15 cellular contexts compared by ENCODE assay signal in the genomic region with DNA sequence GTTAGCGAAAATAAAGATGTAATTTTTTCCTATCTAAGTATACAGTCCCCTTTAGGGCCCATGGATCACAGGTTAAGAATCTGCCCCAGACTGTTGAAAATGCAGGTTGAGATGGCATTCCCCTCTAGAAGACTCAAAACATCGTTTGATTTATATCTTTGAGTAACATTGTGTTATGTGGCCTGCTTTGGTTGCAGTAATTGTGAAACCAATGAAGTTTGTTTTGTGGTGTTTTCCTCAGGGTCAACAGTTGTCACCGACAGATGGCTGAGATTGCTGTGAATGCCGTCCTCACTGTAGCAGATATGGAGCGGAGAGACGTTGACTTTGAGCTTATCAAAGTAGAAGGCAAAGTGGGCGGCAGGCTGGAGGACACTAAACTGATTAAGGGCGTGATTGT. TPM values are rescaled to one million over a fixed set of nuclear protein-coding genes. Genes with fewer than 3 reads are reported as not detected.
DNase-seq lines count a peak whose midpoint lies in the region; ATAC-seq and TF ChIP-seq lines count a peak whose summit lies in the region.
"Had no signal": no experiment of that assay in that cellular context is flagged by ENCODE, and none has a peak within 500 bp of the region (broad histone marks: within the 10 kb centered on the region; RNA-seq: fewer than 3 reads in every experiment).

No MANE protein-coding gene starts in this region.

- H3K4me3 ChIP-seq in WERI-Rb-1 (ENCODE audit: low read depth, low read length) (no peak overlapping the region), A673 (ENCODE audit: low read depth, low read length, poor library complexity, severe bottlenecking) (no peak overlapping the region)

- H3K36me3 ChIP-seq in WERI-Rb-1: peaks cover 97% of the 10 kb centered on the region
- peaks cover 94% of the 10 kb centered on the region for H3K36me3 ChIP-seq in A673 (ENCODE audit: insufficient read depth, low read length, poor library complexity, severe bottlenecking)

- POLR2A ChIA-PET in activated CD8-positive, alpha-beta T cell treated with anti-CD3 and anti-CD28 coated beads for 36 hours (lab: Charles Lee): interaction anchor here (0.6 kb wide), 1 partner anchor 128 kb away, joined by 4 read pairs; no protein-coding TSS in a partner anchor
- POLR2A ChIA-PET in activated CD8-positive, alpha-beta T cell treated with anti-CD3 and anti-CD28 coated beads, Interleukin-2, amount 10 ng/mL, durations not matched to agents 7 days and 5 days (lab: Charles Lee): interaction anchor here (0.6 to 1.6 kb wide), 2 partner anchors 95 to 1228 kb away, joined by 3 read pairs; partner anchors contain the start of gene MARCHF6
- POLR2A ChIA-PET in A673 (lab: Charles Lee; ENCODE audit: low non-redundant PET): no interaction called here

- no peak for TF ChIP-seq CTCF in activated CD8-positive, alpha-beta T cell treated with anti-CD3 and anti-CD28 coated beads for 36 hours (IDR thresholded peaks at IDR 0.05)
- TF ChIP-seq CTCF in WERI-Rb-1 (IDR thresholded peaks at IDR 0.05; ENCODE audit: low read depth, low read length): no peak
- TF ChIP-seq CTCF in A673 (conservative IDR thresholded peaks at IDR 0.05; ENCODE audit: low read depth, low read length): no peak

- peak overlapping the region; percentile 47 for H3K27ac Mint-ChIP-seq in activated CD8-positive, alpha-beta T cell treated with anti-CD3 and anti-CD28 coated beads for 36 hours
- no peak overlapping the region for H3K27ac Mint-ChIP-seq in activated CD8-positive, alpha-beta T cell treated with anti-CD3 and anti-CD28 coated beads, Interleukin-2, amount 10 ng/mL, durations not matched to agents 7 days and 5 days
- H3K27ac Mint-ChIP-seq in activated naive CD8-positive, alpha-beta T cell treated with anti-CD3 and anti-CD28 coated beads for 36 hours: peak overlapping the region; percentile 66

- H3K4me3 Mint-ChIP-seq in activated CD8-positive, alpha-beta T cell treated with anti-CD3 and anti-CD28 coated beads for 36 hours: no peak overlapping the region
- no peak overlapping the region for H3K4me3 Mint-ChIP-seq in activated CD8-positive, alpha-beta T cell treated with anti-CD3 and anti-CD28 coated beads, Interleukin-2, amount 10 ng/mL, durations not matched to agents 7 days and 5 days
- H3K4me3 Mint-ChIP-seq in activated naive CD8-positive, alpha-beta T cell treated with anti-CD3 and anti-CD28 coated beads for 36 hours: no peak overlapping the region
- H3K4me3 Mint-ChIP-seq: CD4-positive, alpha-beta memory T cell had no signal

- no peaks in the 10 kb centered on the region for H3K9me3 Mint-ChIP-seq in activated CD8-positive, alpha-beta T cell treated with anti-CD3 and anti-CD28 coated beads for 36 hours
- no peaks in the 10 kb centered on the region for H3K9me3 Mint-ChIP-seq in activated CD8-positive, alpha-beta T cell treated with anti-CD3 and anti-CD28 coated beads, Interleukin-2, amount 10 ng/mL, durations not matched to agents 7 days and 5 days (ENCODE audit: insufficient read depth)
- H3K9me3 Mint-ChIP-seq in activated naive CD8-positive, alpha-beta T cell treated with anti-CD3 and anti-CD28 coated beads for 36 hours: no peaks in the 10 kb centered on the region
- H3K9me3 Mint-ChIP-seq: CD4-positive, alpha-beta memory T cell had no signal

- BruUV-seq in A673 (replicated peaks; lab: Mats Ljungman, UMichigan): no TSS peak

- peak; percentile 27 for ATAC-seq in activated CD8-positive, alpha-beta T cell treated with anti-CD3 and anti-CD28 coated beads for 36 hours
- no peak for ATAC-seq in activated CD8-positive, alpha-beta T cell treated with anti-CD3 and anti-CD28 coated beads, Interleukin-2, amount 10 ng/mL, durations not matched to agents 7 days and 5 days
- ATAC-seq in left lobe of liver (peak; percentile 53), GM18907 (IDR thresholded peaks at IDR 0.05; ENCODE audit: unreplicated experiment) (no peak)

- CTCF ChIA-PET in activated CD8-positive, alpha-beta T cell treated with anti-CD3 and anti-CD28 coated beads for 36 hours (lab: Charles Lee): no interaction called here
- CTCF ChIA-PET in activated CD8-positive, alpha-beta T cell treated with anti-CD3 and anti-CD28 coated beads, Interleukin-2, amount 10 ng/mL, durations not matched to agents 7 days and 5 days (lab: Charles Lee): no interaction called here
- CTCF ChIA-PET in A673 (lab: Charles Lee): no interaction called here

- DNase-seq in activated CD8-positive, alpha-beta T cell treated with anti-CD3 and anti-CD28 coated beads for 36 hours: no peak
- no peak for DNase-seq in activated CD8-positive, alpha-beta T cell treated with anti-CD3 and anti-CD28 coated beads, Interleukin-2, amount 10 ng/mL, durations not matched to agents 7 days and 5 days
- DNase-seq in WERI-Rb-1 (peak; percentile 62), left lobe of liver (ENCODE audit: low spot score) (no peak), NCI-H446 treated with DMSO at 0.1 percent for 48 hours (lab: John Stamatoyannopoulos, UW) (no peak), A673 (ENCODE audit: low spot score) (no peak)
- DNase-seq in activated naive CD8-positive, alpha-beta T cell treated with anti-CD3 and anti-CD28 coated beads for 36 hours: no peak
- DNase-seq: ACHN; CD4-positive, alpha-beta memory T cell; KBM-7; NCI-H1436 treated with DMSO at 0.1 percent for 48 hours; NCI-H2227 treated with DMSO at 0.1 percent for 48 hours; NCI-H526 treated with DMSO at 0.1 percent for 48 hours had no signal

- no peaks in the 10 kb centered on the region for H3K4me1 ChIP-seq in A673 (ENCODE audit: insufficient read depth, low read length, poor library complexity, severe bottlenecking)

- H3K27me3 ChIP-seq in WERI-Rb-1 (ENCODE audit: insufficient read depth, low read depth, severe bottlenecking) (no peaks in the 10 kb centered on the region), A673 (replicated peaks; ENCODE audit: insufficient read depth, low read depth, low read length, poor library complexity) (no peaks in the 10 kb centered on the region)

- intact Hi-C loops in activated CD8-positive, alpha-beta T cell treated with anti-CD3 and anti-CD28 coated beads for 36 hours (cut with micrococcal nuclease): no loop called here
- intact Hi-C loops in A673 (cut with micrococcal nuclease; ENCODE audit: unreplicated experiment): no loop called here

- H3K36me3 Mint-ChIP-seq in activated CD8-positive, alpha-beta T cell treated with anti-CD3 and anti-CD28 coated beads for 36 hours (ENCODE audit: low read depth): peaks cover 72% of the 10 kb centered on the region
- peaks cover 86% of the 10 kb centered on the region for H3K36me3 Mint-ChIP-seq in activated CD8-positive, alpha-beta T cell treated with anti-CD3 and anti-CD28 coated beads, Interleukin-2, amount 10 ng/mL, durations not matched to agents 7 days and 5 days (ENCODE audit: low read depth)
- peaks cover 59% of the 10 kb centered on the region for H3K36me3 Mint-ChIP-seq in activated naive CD8-positive, alpha-beta T cell treated with anti-CD3 and anti-CD28 coated beads for 36 hours

- peaks cover 46% of the 10 kb centered on the region for H3K4me1 Mint-ChIP-seq in activated CD8-positive, alpha-beta T cell treated with anti-CD3 and anti-CD28 coated beads for 36 hours (ENCODE audit: low read depth)
- peaks cover 26% of the 10 kb centered on the region for H3K4me1 Mint-ChIP-seq in activated CD8-positive, alpha-beta T cell treated with anti-CD3 and anti-CD28 coated beads, Interleukin-2, amount 10 ng/mL, durations not matched to agents 7 days and 5 days (ENCODE audit: low read depth)
- peaks cover 48% of the 10 kb centered on the region for H3K4me1 Mint-ChIP-seq in activated naive CD8-positive, alpha-beta T cell treated with anti-CD3 and anti-CD28 coated beads for 36 hours

- H3K27ac ChIP-seq in WERI-Rb-1 (peak overlapping the region; percentile 17), A673 (ENCODE audit: low read depth, low read length, poor library complexity, severe bottlenecking) (no peak overlapping the region)
- H3K27ac ChIP-seq: HL-60 had no signal

- H3K27me3 Mint-ChIP-seq in activated CD8-positive, alpha-beta T cell treated with anti-CD3 and anti-CD28 coated beads for 36 hours: no peaks in the 10 kb centered on the region
- no peaks in the 10 kb centered on the region for H3K27me3 Mint-ChIP-seq in activated CD8-positive, alpha-beta T cell treated with anti-CD3 and anti-CD28 coated beads, Interleukin-2, amount 10 ng/mL, durations not matched to agents 7 days and 5 days (ENCODE audit: low read depth)
- no peaks in the 10 kb centered on the region for H3K27me3 Mint-ChIP-seq in activated naive CD8-positive, alpha-beta T cell treated with anti-CD3 and anti-CD28 coated beads for 36 hours
- H3K27me3 Mint-ChIP-seq: CD4-positive, alpha-beta memory T cell had no signal

- H3K9me3 ChIP-seq in WERI-Rb-1 (ENCODE audit: severe bottlenecking) (no peaks in the 10 kb centered on the region), A673 (ENCODE audit: low read depth, low read length, poor library complexity, severe bottlenecking) (no peaks in the 10 kb centered on the region)

RNA-seq across cellular contexts. Expression of gene CCT5, which starts 7.8 kb away (rescaled TPM):
- 100 to 1,000 TPM; 461 to 481 TPM for total RNA-seq in activated CD8-positive, alpha-beta T cell treated with anti-CD3 and anti-CD28 coated beads for 36 hours
- total RNA-seq in activated CD8-positive, alpha-beta T cell treated with anti-CD3 and anti-CD28 coated beads, Interleukin-2, amount 10 ng/mL, durations not matched to agents 7 days and 5 days: 100 to 1,000 TPM; 319 to 322 TPM
- 100 to 1,000 TPM; 548 to 564 TPM for total RNA-seq in activated naive CD8-positive, alpha-beta T cell treated with anti-CD3 and anti-CD28 coated beads for 36 hours
- total RNA-seq in left lobe of liver (47.9 TPM), A673 (2021) (651 and 675 TPM in 2 replicates)

RNA-seq across cellular contexts. Expression of gene ATPSCKMT, which starts 8.2 kb away (rescaled TPM):
- total RNA-seq in activated CD8-positive, alpha-beta T cell treated with anti-CD3 and anti-CD28 coated beads for 36 hours: 10 to 100 TPM; 16.6 to 20.8 TPM
- total RNA-seq in activated CD8-positive, alpha-beta T cell treated with anti-CD3 and anti-CD28 coated beads, Interleukin-2, amount 10 ng/mL, durations not matched to agents 7 days and 5 days: 10 to 100 TPM; 18.1 to 21.1 TPM
- total RNA-seq in activated naive CD8-positive, alpha-beta T cell treated with anti-CD3 and anti-CD28 coated beads for 36 hours: 10 to 100 TPM; 25.9 to 26.2 TPM
- total RNA-seq in left lobe of liver: 13.7 TPM
- 34.8 and 36.6 TPM in 2 replicates for total RNA-seq in A673 (2021)

RNA-seq across cellular contexts. Expression of gene CMBL, which starts 49.8 kb away (rescaled TPM):
- 1 to 10 TPM; 1.2 to 1.4 TPM for total RNA-seq in activated CD8-positive, alpha-beta T cell treated with anti-CD3 and anti-CD28 coated beads for 36 hours
- total RNA-seq in activated CD8-positive, alpha-beta T cell treated with anti-CD3 and anti-CD28 coated beads, Interleukin-2, amount 10 ng/mL, durations not matched to agents 7 days and 5 days: 1 to 10 TPM; 1.6 to 1.9 TPM
- 1 to 10 TPM; 2.4 to 2.9 TPM for total RNA-seq in activated naive CD8-positive, alpha-beta T cell treated with anti-CD3 and anti-CD28 coated beads for 36 hours
- total RNA-seq in left lobe of liver (116 TPM), A673 (2021) (15.7 and 17.2 TPM in 2 replicates)

Comparison
In these comparisons a context has a peak if more than half of its experiments do, and no peak if none do; other contexts are left out.
1. ATAC-seq: peak in activated CD8-positive, alpha-beta T cell treated with anti-CD3 and anti-CD28 coated beads for 36 hours (single experiment) and left lobe of liver (single experiment); none in activated CD8-positive, alpha-beta T cell treated with anti-CD3 and anti-CD28 coated beads, Interleukin-2, amount 10 ng/mL, durations not matched to agents 7 days and 5 days (single experiment) and GM18907 (single experiment).